In the genomic region with DNA sequence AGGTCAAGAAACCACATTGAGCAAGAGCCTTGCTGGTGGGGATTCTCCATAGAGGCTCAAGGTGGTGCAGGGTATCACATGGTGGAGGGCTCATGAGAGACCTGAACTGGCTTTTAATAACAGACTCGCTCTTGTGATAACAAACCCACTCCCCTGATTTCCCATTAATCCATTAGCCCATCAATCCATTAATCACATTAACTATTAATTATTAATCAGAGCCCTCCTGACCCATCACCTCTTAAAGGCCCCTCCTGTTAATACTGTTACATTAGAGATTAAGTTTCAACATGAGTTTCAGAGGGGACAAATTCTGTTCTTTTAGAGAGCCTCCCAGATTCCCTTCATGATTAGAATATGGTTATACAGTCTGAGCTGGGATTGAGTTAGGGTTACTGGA, we compare ENCODE assay signal across 19 cellular contexts.
DNase-seq lines count a peak whose midpoint lies in the region; ATAC-seq and TF ChIP-seq lines count a peak whose summit lies in the region.
"Had no signal": no experiment of that assay in that cellular context is flagged by ENCODE, and none has a peak within 500 bp of the region (broad histone marks: within the 10 kb centered on the region; RNA-seq: fewer than 3 reads in every experiment).

No MANE protein-coding gene starts in this region.

- POLR2A ChIA-PET in CD4-positive, alpha-beta T cell (lab: Charles Lee): interaction anchor here (1.2 to 4.7 kb wide), 9 partner anchors 11 to 247 kb away, joined by 3 to 86 read pairs (median 11); a partner anchor contains a TSS

- H3K27me3 ChIP-seq in CD4-positive, alpha-beta T cell (ENCODE audit: control insufficient read depth, insufficient read depth, low read length): no peaks in the 10 kb centered on the region
- H3K27me3 ChIP-seq in psoas muscle (ENCODE audit: insufficient read depth in 3 of 3, low read length in 2 of 3): no peaks in the 10 kb centered on the region
- H3K27me3 ChIP-seq: body of pancreas, pancreas, right lobe of liver had no signal

- peaks cover 55% of the 10 kb centered on the region for H3K4me1 ChIP-seq in psoas muscle
- H3K4me1 ChIP-seq: right lobe of liver had no signal

- H3K36me3 ChIP-seq in psoas muscle (ENCODE audit: insufficient read depth in 1 of 2, low read depth in 1 of 2): no peaks in the 10 kb centered on the region
- H3K36me3 ChIP-seq: pancreas, right lobe of liver had no signal

- TF ChIP-seq CTCF in CD4-positive, alpha-beta T cell (IDR thresholded peaks at IDR 0.05): no peak
- TF ChIP-seq CTCF in psoas muscle (IDR thresholded peaks at IDR 0.05): no peak

- H3K9me3 ChIP-seq in CD4-positive, alpha-beta T cell (ENCODE audit: control insufficient read depth, low read length): no peaks in the 10 kb centered on the region
- H3K9me3 ChIP-seq in T-helper 17 cell (ENCODE audit: control insufficient read depth, low read length, poor library complexity, severe bottlenecking) (no peaks in the 10 kb centered on the region), psoas muscle (no peaks in the 10 kb centered on the region)
- H3K9me3 ChIP-seq: body of pancreas, pancreas, right lobe of liver had no signal

- H3K9me3 Mint-ChIP-seq in activated naive CD4-positive, alpha-beta T cell treated with anti-CD3 and anti-CD28 coated beads, Interleukin-2, amount 50 U/mL, for 24 hours: no peaks in the 10 kb centered on the region
- H3K9me3 Mint-ChIP-seq in activated naive CD4-positive, alpha-beta T cell treated with anti-CD3 and anti-CD28 coated beads, Interleukin-2, amount 50 U/mL, for 72 hours: peaks cover 0 to 6% of the 10 kb centered on the region in 2 donors
- H3K9me3 Mint-ChIP-seq in CD4-positive, alpha-beta T cell: no peaks in the 10 kb centered on the region
- no peaks in the 10 kb centered on the region for H3K9me3 Mint-ChIP-seq in stimulated activated naive B cell treated with anti-CD40 and anti-IgM and Interleukin-4, amounts not matched to agents 10 μg/mL and 1 μg/mL and 100 μg/mL, for 72 hours

- H3K4me3 ChIP-seq in psoas muscle: no peak overlapping the region
- H3K4me3 ChIP-seq: body of pancreas, pancreas, right lobe of liver had no signal

- H3K4me3 Mint-ChIP-seq in activated naive CD4-positive, alpha-beta T cell treated with anti-CD3 and anti-CD28 coated beads, Interleukin-2, amount 50 U/mL, for 24 hours: no peak overlapping the region
- no peak overlapping the region for H3K4me3 Mint-ChIP-seq in CD4-positive, alpha-beta T cell
- H3K4me3 Mint-ChIP-seq in T-helper 17 cell: no peak overlapping the region
- no peak overlapping the region for H3K4me3 Mint-ChIP-seq in stimulated activated naive B cell treated with anti-CD40 and anti-IgM and Interleukin-4, amounts not matched to agents 10 μg/mL and 1 μg/mL and 100 μg/mL, for 72 hours
- H3K4me3 Mint-ChIP-seq: mesothelial cell of epicardium, nephron had no signal

- 96 to 100% (median 97%) methylated on average over 1 of the region's 1 CpG for WGBS in psoas muscle, 3 donors

- no peak for DNase-seq in activated naive CD4-positive, alpha-beta T cell treated with anti-CD3 and anti-CD28 coated beads, Interleukin-2, amount 50 U/mL, for 72 hours (ENCODE audit: low spot score in 2 of 2)
- no peak for DNase-seq in CD4-positive, alpha-beta T cell
- DNase-seq in T-helper 17 cell: no peak
- no peak for DNase-seq in psoas muscle
- no peak for DNase-seq in stimulated activated naive B cell treated with anti-CD40 and anti-IgM and Interleukin-4, amounts not matched to agents 10 μg/mL and 1 μg/mL and 100 μg/mL, for 72 hours
- DNase-seq: DMS79, hippocampal formation, Karpas-422, NCI-H1694, NCI-H524 treated with DMSO at 0.1 percent for 48 hours, pancreas, right lobe of liver, trophoblast cell had no signal

- H3K27ac ChIP-seq in CD4-positive, alpha-beta T cell (ENCODE audit: low read depth, low read length): peak overlapping the region; percentile 52
- H3K27ac ChIP-seq in psoas muscle: peak overlapping the region; percentile 96
- H3K27ac ChIP-seq: body of pancreas, pancreas, right lobe of liver had no signal

- H3K36me3 Mint-ChIP-seq in activated naive CD4-positive, alpha-beta T cell treated with anti-CD3 and anti-CD28 coated beads, Interleukin-2, amount 50 U/mL, for 24 hours: no peaks in the 10 kb centered on the region
- no peaks in the 10 kb centered on the region for H3K36me3 Mint-ChIP-seq in activated naive CD4-positive, alpha-beta T cell treated with anti-CD3 and anti-CD28 coated beads, Interleukin-2, amount 50 U/mL, for 72 hours
- H3K36me3 Mint-ChIP-seq in CD4-positive, alpha-beta T cell (ENCODE audit: low read depth): no peaks in the 10 kb centered on the region
- H3K36me3 Mint-ChIP-seq in T-helper 17 cell (ENCODE audit: low read depth): no peaks in the 10 kb centered on the region
- H3K36me3 Mint-ChIP-seq in stimulated activated naive B cell treated with anti-CD40 and anti-IgM and Interleukin-4, amounts not matched to agents 10 μg/mL and 1 μg/mL and 100 μg/mL, for 72 hours: peaks cover 12 to 13% of the 10 kb centered on the region in 2 donors
- H3K36me3 Mint-ChIP-seq: mesothelial cell of epicardium had no signal

- H3K27me3 Mint-ChIP-seq in activated naive CD4-positive, alpha-beta T cell treated with anti-CD3 and anti-CD28 coated beads, Interleukin-2, amount 50 U/mL, for 24 hours: no peaks in the 10 kb centered on the region
- H3K27me3 Mint-ChIP-seq in CD4-positive, alpha-beta T cell: no peaks in the 10 kb centered on the region
- H3K27me3 Mint-ChIP-seq in T-helper 17 cell: no peaks in the 10 kb centered on the region
- no peaks in the 10 kb centered on the region for H3K27me3 Mint-ChIP-seq in stimulated activated naive B cell treated with anti-CD40 and anti-IgM and Interleukin-4, amounts not matched to agents 10 μg/mL and 1 μg/mL and 100 μg/mL, for 72 hours

- H3K4me1 Mint-ChIP-seq in activated naive CD4-positive, alpha-beta T cell treated with anti-CD3 and anti-CD28 coated beads, Interleukin-2, amount 50 U/mL, for 24 hours: peaks cover 51% of the 10 kb centered on the region
- peaks cover 70% of the 10 kb centered on the region for H3K4me1 Mint-ChIP-seq in CD4-positive, alpha-beta T cell (ENCODE audit: low read depth)
- peaks cover 47% of the 10 kb centered on the region for H3K4me1 Mint-ChIP-seq in T-helper 17 cell
- peaks cover 37 to 41% of the 10 kb centered on the region in 2 donors for H3K4me1 Mint-ChIP-seq in stimulated activated naive B cell treated with anti-CD40 and anti-IgM and Interleukin-4, amounts not matched to agents 10 μg/mL and 1 μg/mL and 100 μg/mL, for 72 hours

- intact Hi-C loops in CD4-positive, alpha-beta T cell (cut with DNase I, micrococcal nuclease): no loop called here
- intact Hi-C loops in psoas muscle (cut with DNase I): loop anchor here in 1 of 2 donors (10.0 kb wide), 1 partner anchor 645 kb away; a partner anchor contains a TSS

- ATAC-seq in activated naive CD4-positive, alpha-beta T cell treated with anti-CD3 and anti-CD28 coated beads, Interleukin-2, amount 50 U/mL, for 72 hours: no peak
- ATAC-seq in CD4-positive, alpha-beta T cell (ENCODE audit: poor library complexity): no peak
- ATAC-seq in T-helper 17 cell (no peak), psoas muscle (no peak), HG02642 (IDR thresholded peaks at IDR 0.05; ENCODE audit: poor library complexity, unreplicated experiment) (no peak), GM18870 (IDR thresholded peaks at IDR 0.05; ENCODE audit: unreplicated experiment) (no peak)
- no peak for ATAC-seq in stimulated activated naive B cell treated with anti-CD40 and anti-IgM and Interleukin-4, amounts not matched to agents 10 μg/mL and 1 μg/mL and 100 μg/mL, for 72 hours (replicated peaks)
- ATAC-seq: body of pancreas, pancreas had no signal

- H3K27ac Mint-ChIP-seq in activated naive CD4-positive, alpha-beta T cell treated with anti-CD3 and anti-CD28 coated beads, Interleukin-2, amount 50 U/mL, for 24 hours: peak overlapping the region; percentile 25
- H3K27ac Mint-ChIP-seq in activated naive CD4-positive, alpha-beta T cell treated with anti-CD3 and anti-CD28 coated beads, Interleukin-2, amount 50 U/mL, for 72 hours: no peak overlapping the region
- H3K27ac Mint-ChIP-seq in CD4-positive, alpha-beta T cell: peak overlapping the region; percentile 87
- peak overlapping the region; percentile 29 for H3K27ac Mint-ChIP-seq in T-helper 17 cell
- no peak overlapping the region for H3K27ac Mint-ChIP-seq in stimulated activated naive B cell treated with anti-CD40 and anti-IgM and Interleukin-4, amounts not matched to agents 10 μg/mL and 1 μg/mL and 100 μg/mL, for 72 hours
- H3K27ac Mint-ChIP-seq: mesothelial cell of epicardium had no signal

- CTCF ChIA-PET in CD4-positive, alpha-beta T cell (lab: Charles Lee): interaction anchor here (0.9 to 3.8 kb wide), 6 partner anchors 8 to 129 kb away, joined by 3 to 17 read pairs (median 7); no protein-coding TSS in a partner anchor

Comparison
In these comparisons a context has a peak if more than half of its experiments do, and no peak if none do; other contexts are left out.
1. H3K27ac Mint-ChIP-seq: peak in activated naive CD4-positive, alpha-beta T cell treated with anti-CD3 and anti-CD28 coated beads, Interleukin-2, amount 50 U/mL, for 24 hours (single experiment), CD4-positive, alpha-beta T cell (single experiment) and T-helper 17 cell (single experiment); none in activated naive CD4-positive, alpha-beta T cell treated with anti-CD3 and anti-CD28 coated beads, Interleukin-2, amount 50 U/mL, for 72 hours (0 of 2) and stimulated activated naive B cell treated with anti-CD40 and anti-IgM and Interleukin-4, amounts not matched to agents 10 μg/mL and 1 μg/mL and 100 μg/mL, for 72 hours (single experiment).